In genomic region chr3:59424268-59425010, GRCh38 we compare ENCODE assay signal across 10 cellular contexts.
DNase-seq lines count a peak whose midpoint lies in the region; ATAC-seq, FAIRE-seq and TF ChIP-seq lines count a peak whose summit lies in the region.
"Had no signal": no experiment of that assay in that cellular context is flagged by ENCODE, and none has a peak within 500 bp of the region (broad histone marks: within the 10 kb centered on the region; RNA-seq: fewer than 3 reads in every experiment).

No MANE protein-coding gene starts in this region.

- TF ChIP-seq CTCF in MM.1S (IDR thresholded peaks at IDR 0.05; ENCODE audit: low read length) (no peak), cardiac fibroblast (IDR thresholded peaks at IDR 0.05; ENCODE audit: low read depth, low read length) (no peak)

- no peak overlapping the region for H3K23ac ChIP-seq in trophoblast cell (ENCODE audit: low read length)

- no peak overlapping the region for H3K18ac ChIP-seq in trophoblast cell (ENCODE audit: low read length)

- DNase-seq in NK-92 treated with Interleukin-12 subunit alpha and Interleukin-12 subunit beta, amount 100 ng/mL, for 24 hours (lab: John Stamatoyannopoulos, UW): peak; percentile 11
- DNase-seq in NK-92 (lab: John Stamatoyannopoulos, UW; ENCODE audit: unreplicated experiment): no peak
- DNase-seq in MM.1S: peak; percentile 88
- peak; percentile 64 to 81 for DNase-seq in cardiac fibroblast (ENCODE audit: low read depth in 2 of 2)
- no peak for DNase-seq in trophoblast cell
- DNase-seq in GM12892 (ENCODE audit: insufficient read length): no peak
- no peak for DNase-seq in NCI-H146 treated with DMSO at 0.1 percent for 48 hours (lab: John Stamatoyannopoulos, UW; ENCODE audit: unreplicated experiment)
- DNase-seq: NCI-H187 treated with DMSO at 0.1 percent for 48 hours had no signal

- H4K12ac ChIP-seq in trophoblast cell (ENCODE audit: low read depth, low read length): no peak overlapping the region

- H4K20me1 ChIP-seq in MM.1S (ENCODE audit: insufficient read depth, low read length): no peaks in the 10 kb centered on the region

- H3K4me2 ChIP-seq in MM.1S (ENCODE audit: low read depth, low read length) (peak overlapping the region; percentile 38; the same call in 1 of the 2 replicates), trophoblast cell (ENCODE audit: low read length) (no peak overlapping the region)
- H3K4me2 ChIP-seq: A549 had no signal

- TF ChIP-seq POLR2A in GM12892 (IDR thresholded peaks at IDR 0.05; ENCODE audit: low read depth, low read length): no peak

- H3K79me1 ChIP-seq in trophoblast cell (ENCODE audit: low read length): peaks cover 7% of the 10 kb centered on the region

- H2AK5ac ChIP-seq in trophoblast cell (ENCODE audit: low read length): no peak overlapping the region

- H3K4me3 ChIP-seq in MM.1S (ENCODE audit: low read length) (no peak overlapping the region), cardiac fibroblast (replicated peaks in 1 of 2; ENCODE audit: low read depth in 2 of 2, low read length in 2 of 2) (no peak overlapping the region), trophoblast cell (ENCODE audit: low read depth, low read length) (peak overlapping the region; percentile 35)
- H3K4me3 ChIP-seq: A549 had no signal

- H3K9me3 ChIP-seq in MM.1S (replicated peaks; ENCODE audit: insufficient read depth, low read length) (no peaks in the 10 kb centered on the region), trophoblast cell (ENCODE audit: insufficient read depth, low read depth, low read length) (peaks cover 1% of the 10 kb centered on the region)
- H3K9me3 ChIP-seq: A549 had no signal

- no peak overlapping the region for H4K8ac ChIP-seq in trophoblast cell (ENCODE audit: low read depth, low read length)

- no peak overlapping the region for H3K14ac ChIP-seq in trophoblast cell (ENCODE audit: low read length)

- H3K79me2 ChIP-seq in MM.1S (ENCODE audit: low read length) (no peaks in the 10 kb centered on the region), trophoblast cell (ENCODE audit: control insufficient read depth, insufficient read depth, low read length, poor library complexity) (no peaks in the 10 kb centered on the region)

- H3K27ac ChIP-seq in MM.1S (ENCODE audit: low read length): peak overlapping the region; percentile 52; the same call in 1 of the 2 replicates
- H3K27ac ChIP-seq in trophoblast cell (ENCODE audit: low read depth, low read length): no peak overlapping the region
- H3K27ac ChIP-seq: A549 had no signal

- H4K91ac ChIP-seq in trophoblast cell (ENCODE audit: low read depth, low read length): peak overlapping the region; percentile 41

- no peak overlapping the region for H2BK120ac ChIP-seq in trophoblast cell (ENCODE audit: insufficient read depth, low read length, poor library complexity)

- FAIRE-seq in GM12892 (lab: Jason Lieb, UNC): no peak
- FAIRE-seq: A549 had no signal

- no peaks in the 10 kb centered on the region for H3K27me3 ChIP-seq in MM.1S (replicated peaks; ENCODE audit: insufficient read depth, low read length)
- H3K27me3 ChIP-seq in trophoblast cell (ENCODE audit: insufficient read depth, low read length): no peaks in the 10 kb centered on the region

- no peak overlapping the region for H3K4ac ChIP-seq in trophoblast cell (ENCODE audit: low read depth, low read length)

- H3K4me1 ChIP-seq in MM.1S (ENCODE audit: low read length) (peaks cover 25% of the 10 kb centered on the region), trophoblast cell (ENCODE audit: control insufficient read depth in 1 of 2, insufficient read depth in 2 of 2, low read length in 2 of 2) (peaks cover 11 to 20% of the 10 kb centered on the region in 2 experiments)
- H3K4me1 ChIP-seq: A549 had no signal

- H3F3A ChIP-seq in MM.1S (ENCODE audit: insufficient read depth, low read length): no peaks in the 10 kb centered on the region

- H3K9me2 ChIP-seq in MM.1S (replicated peaks; ENCODE audit: insufficient read depth, low read length): no peaks in the 10 kb centered on the region

- H3K36me3 ChIP-seq in MM.1S (replicated peaks; ENCODE audit: insufficient read depth, low read length): no peaks in the 10 kb centered on the region
- H3K36me3 ChIP-seq in trophoblast cell (ENCODE audit: control insufficient read depth in 1 of 2, insufficient read depth in 2 of 2, low read length in 2 of 2): no peaks in the 10 kb centered on the region

- peak overlapping the region; percentile 56 for H2AFZ ChIP-seq in MM.1S (ENCODE audit: low read length)
- H2AFZ ChIP-seq in trophoblast cell (ENCODE audit: insufficient read depth, low read length, poor library complexity): no peak overlapping the region

- ATAC-seq in HG03439 (IDR thresholded peaks at IDR 0.05; ENCODE audit: unreplicated experiment): no peak

- H2BK5ac ChIP-seq in trophoblast cell (ENCODE audit: low read depth, low read length, poor library complexity): no peak overlapping the region

- no CpG with 5 or more reads among the region's 10 CpGs for WGBS in trophoblast cell (ENCODE audit: extremely low coverage, insufficient coverage, insufficient read length)

- peak overlapping the region; percentile 2 for H2BK12ac ChIP-seq in trophoblast cell (ENCODE audit: low read length)

- H3K9ac ChIP-seq in MM.1S (ENCODE audit: low read length) (peak overlapping the region; percentile 13), trophoblast cell (ENCODE audit: low read length) (no peak overlapping the region)

Comparison
In these comparisons a context has a peak if more than half of its experiments do, and no peak if none do; other contexts are left out.
1. DNase-seq: peak in NK-92 treated with Interleukin-12 subunit alpha and Interleukin-12 subunit beta, amount 100 ng/mL, for 24 hours (single experiment), MM.1S (single experiment) and cardiac fibroblast (2 of 2); none in NK-92 (single experiment), trophoblast cell (0 of 2), GM12892 (single experiment) and NCI-H146 treated with DMSO at 0.1 percent for 48 hours (single experiment).